ENCODE assay signal across 1 cellular context in genomic region chr7:108525985-108526767, GRCh38.
TF ChIP-seq lines count a peak whose summit lies in the region.

PNPLA8 (minus strand) TSS chr7:108526135; CDS start chr7:108515491, 10,644 bp downstream.

TF ChIP-seq in A549, 52 proteins besides CTCF, POLR2A, EP300 and RAD21 (continued from another document):
- TF ChIP-seq MAZ (IDR thresholded peaks at IDR 0.05; ENCODE audit: borderline replicate concordance, low read depth, low read length) = no peak
- TF ChIP-seq REST (IDR thresholded peaks at IDR 0.05) = no peak
- no peak for TF ChIP-seq BHLHE40 (IDR thresholded peaks at IDR 0.05; ENCODE audit: low read depth, low read length)
TF ChIP-seq in A549: peak in this region for 12.
